In genomic region chr7:140624903-140625558, GRCh38 we compare ENCODE assay signal across 3 cellular contexts. TPM values are rescaled to one million over a fixed set of nuclear protein-coding genes. Genes with fewer than 3 reads are reported as not detected.
"Had no signal": no experiment of that assay in that cellular context is flagged by ENCODE, and none has a peak within 500 bp of the region (broad histone marks: within the 10 kb centered on the region; RNA-seq: fewer than 3 reads in every experiment).

No MANE protein-coding gene starts in this region.

RNA-seq across cellular contexts. Expression of gene DENND2A, which starts 15.6 kb away (rescaled TPM):
- total RNA-seq: activated naive CD4-positive, alpha-beta T cell treated with anti-CD3 and anti-CD28 coated beads for 36 hours; activated naive CD8-positive, alpha-beta T cell treated with anti-CD3 and anti-CD28 coated beads for 36 hours; T-helper 17 cell had no signal
